Comparison of ENCODE assay signal across 14 cellular contexts in genomic region chr21:34715985-34716596, GRCh38. TPM values are rescaled to one million over a fixed set of nuclear protein-coding genes. Genes with fewer than 3 reads are reported as not detected.
DNase-seq lines count a peak whose midpoint lies in the region; ATAC-seq lines count a peak whose summit lies in the region.
"Had no signal": no experiment of that assay in that cellular context is flagged by ENCODE, and none has a peak within 500 bp of the region (broad histone marks: within the 10 kb centered on the region; RNA-seq: fewer than 3 reads in every experiment).

No MANE protein-coding gene starts in this region.

- H3K4me1 Mint-ChIP-seq in activated T-helper 17 cell treated with anti-CD3 and anti-CD28 coated beads, Interleukin-2, amount 50 U/mL, for 72 hours = peaks cover 10% of the 10 kb centered on the region
- peaks cover 21% of the 10 kb centered on the region for H3K4me1 Mint-ChIP-seq in stimulated activated effector memory CD8-positive, alpha-beta T cell treated with anti-CD3 and anti-CD28 coated beads, Interleukin-12 subunit alpha, Interleukin-12 subunit beta, amount 100 ng/mL, for 72 hours

- H3K27ac Mint-ChIP-seq in activated T-helper 17 cell treated with anti-CD3 and anti-CD28 coated beads, Interleukin-2, amount 50 U/mL, for 72 hours = no peak overlapping the region
- no peak overlapping the region for H3K27ac Mint-ChIP-seq in stimulated activated effector memory CD8-positive, alpha-beta T cell treated with anti-CD3 and anti-CD28 coated beads, Interleukin-12 subunit alpha, Interleukin-12 subunit beta, amount 100 ng/mL, for 72 hours
- H3K27ac Mint-ChIP-seq: CD4-positive, CD25-positive, alpha-beta regulatory T cell; GM23338 had no signal

- H3K27me3 Mint-ChIP-seq in activated T-helper 17 cell treated with anti-CD3 and anti-CD28 coated beads, Interleukin-2, amount 50 U/mL, for 72 hours = peaks cover 23% of the 10 kb centered on the region

- intact Hi-C loops in sciatic nerve (cut with DNase I) = no loop called here

- peak; percentile 25 for ATAC-seq in GM19023 (IDR thresholded peaks at IDR 0.05; ENCODE audit: unreplicated experiment)
- peak; percentile 21 for ATAC-seq in HG03439 (IDR thresholded peaks at IDR 0.05; ENCODE audit: unreplicated experiment)
- peak; percentile 50 for ATAC-seq in activated T-helper 17 cell treated with anti-CD3 and anti-CD28 coated beads, Interleukin-2, amount 50 U/mL, for 72 hours (replicated peaks)
- ATAC-seq in stimulated activated effector memory CD8-positive, alpha-beta T cell treated with anti-CD3 and anti-CD28 coated beads, Interleukin-12 subunit alpha, Interleukin-12 subunit beta, amount 100 ng/mL, for 72 hours = peak; percentile 76
- ATAC-seq in sciatic nerve = no peak
- ATAC-seq: A549, GM23338, HepG2 had no signal

- H3K36me3 Mint-ChIP-seq in activated T-helper 17 cell treated with anti-CD3 and anti-CD28 coated beads, Interleukin-2, amount 50 U/mL, for 72 hours (ENCODE audit: low read depth) = no peaks in the 10 kb centered on the region
- H3K36me3 Mint-ChIP-seq in stimulated activated effector memory CD8-positive, alpha-beta T cell treated with anti-CD3 and anti-CD28 coated beads, Interleukin-12 subunit alpha, Interleukin-12 subunit beta, amount 100 ng/mL, for 72 hours = no peaks in the 10 kb centered on the region
- H3K36me3 Mint-ChIP-seq: CD4-positive, CD25-positive, alpha-beta regulatory T cell had no signal

- peak in 1 of 2 donors; percentile 58 for DNase-seq in stimulated activated effector memory CD8-positive, alpha-beta T cell treated with anti-CD3 and anti-CD28 coated beads, Interleukin-12 subunit alpha, Interleukin-12 subunit beta, amount 100 ng/mL, for 72 hours (ENCODE audit: low spot score in 2 of 2)
- DNase-seq in sciatic nerve (ENCODE audit: low spot score) (no peak), ACHN (no peak), C1 segment of cervical spinal cord (lab: John Stamatoyannopoulos, UW) (no peak)
- DNase-seq: AML-193, DMS53, H7 had no signal

- H3K4me3 Mint-ChIP-seq in activated T-helper 17 cell treated with anti-CD3 and anti-CD28 coated beads, Interleukin-2, amount 50 U/mL, for 72 hours = no peak overlapping the region
- H3K4me3 Mint-ChIP-seq in stimulated activated effector memory CD8-positive, alpha-beta T cell treated with anti-CD3 and anti-CD28 coated beads, Interleukin-12 subunit alpha, Interleukin-12 subunit beta, amount 100 ng/mL, for 72 hours = no peak overlapping the region
- H3K4me3 Mint-ChIP-seq: CD4-positive, CD25-positive, alpha-beta regulatory T cell; GM23338 had no signal

- in situ Hi-C loops in ACHN (cut with HindIII; ENCODE audit: low pct_ligation_motif_present, low pct_unique_long_range_greater_than_20kb, low sequenced_read_pairs) = no loop called here

- H3K9me3 Mint-ChIP-seq in activated T-helper 17 cell treated with anti-CD3 and anti-CD28 coated beads, Interleukin-2, amount 50 U/mL, for 72 hours = no peaks in the 10 kb centered on the region
- H3K9me3 Mint-ChIP-seq in stimulated activated effector memory CD8-positive, alpha-beta T cell treated with anti-CD3 and anti-CD28 coated beads, Interleukin-12 subunit alpha, Interleukin-12 subunit beta, amount 100 ng/mL, for 72 hours = no peaks in the 10 kb centered on the region
- H3K9me3 Mint-ChIP-seq: CD4-positive, CD25-positive, alpha-beta regulatory T cell; GM23338 had no signal

RNA-seq across cellular contexts. Expression of gene CLIC6, which starts 47.3 kb away (rescaled TPM):
- under 1 TPM; 0.11 to 0.13 TPM for total RNA-seq in activated T-helper 17 cell treated with anti-CD3 and anti-CD28 coated beads, Interleukin-2, amount 50 U/mL, for 72 hours
- total RNA-seq in sciatic nerve = 4.7 TPM
- total RNA-seq: CD4-positive, CD25-positive, alpha-beta regulatory T cell; HepG2 had no signal
